In genomic region chr10:45593938-45594275, GRCh38 we compare ENCODE assay signal across 8 cellular contexts.
DNase-seq lines count a peak whose midpoint lies in the region; ATAC-seq, FAIRE-seq and TF ChIP-seq lines count a peak whose summit lies in the region.

No MANE protein-coding gene starts in this region.

- peaks cover 36% of the 10 kb centered on the region for H3K4me1 Mint-ChIP-seq in activated T-cell treated with anti-CD3 and anti-CD28 coated beads, Interleukin-2, amount 50 U/mL, for 72 hours (ENCODE audit: low read depth)
- H3K4me1 Mint-ChIP-seq in type B pancreatic cell (ENCODE audit: unreplicated experiment) = peaks cover 8% of the 10 kb centered on the region

- H3K9me3 ChIP-seq in K562 (replicated peaks; ENCODE audit: control insufficient read depth, insufficient read depth, low read depth, low read length) = peaks cover 4% of the 10 kb centered on the region; the same call in 1 of the 2 replicates
- H3K9me3 ChIP-seq in mesenchymal stem cell (ENCODE audit: control insufficient read depth, low read length) = no peaks in the 10 kb centered on the region

- H3K27ac Mint-ChIP-seq in activated T-cell treated with anti-CD3 and anti-CD28 coated beads, Interleukin-2, amount 50 U/mL, for 72 hours = peak overlapping the region; percentile 47
- H3K27ac Mint-ChIP-seq in type B pancreatic cell = peak overlapping the region; percentile 91

- H3K9ac ChIP-seq in K562 (ENCODE audit: insufficient read depth in 1 of 2, low read depth in 2 of 2, low read length in 2 of 2) = peak overlapping the region; percentile 74 to 93
- H3K9ac ChIP-seq in mesenchymal stem cell (ENCODE audit: low read length) = peak overlapping the region; percentile 95

- H3K4ac ChIP-seq in mesenchymal stem cell (ENCODE audit: low read depth in 1 of 2, low read length in 2 of 2) = peak overlapping the region in 1 of 2 experiments; percentile 87

- no peak overlapping the region for H2BK15ac ChIP-seq in mesenchymal stem cell (ENCODE audit: low read depth, poor library complexity, severe bottlenecking)

- 0% methylated on average over 6 of the region's 6 CpGs for WGBS in K562 (ENCODE audit: insufficient coverage, low coverage, missing lambda C conversion rate)
- WGBS in mesenchymal stem cell = 14% methylated on average over 4 of the region's 6 CpGs

- TF ChIP-seq RAD21 in K562 (CRISPR knock-in tag; conservative IDR thresholded peaks at IDR 0.05 in 1 of 2, IDR thresholded peaks at IDR 0.05 in 1 of 2) = no peak

- no peak overlapping the region for H2BK5ac ChIP-seq in mesenchymal stem cell (ENCODE audit: low read depth, low read length, poor library complexity, severe bottlenecking)

- intact Hi-C loops in K562 (cut with micrococcal nuclease) = loop anchor here (2.0 kb wide), 1 partner anchor 123 kb away; no protein-coding TSS in a partner anchor

- H3K27ac ChIP-seq in K562 (ENCODE audit: extremely low read depth, low read depth, low read length) (peak overlapping the region; percentile 70), mesenchymal stem cell (ENCODE audit: low read length, poor library complexity, severe bottlenecking) (no peak overlapping the region)

- H2BK12ac ChIP-seq in mesenchymal stem cell (ENCODE audit: low read length in 2 of 2) = no peak overlapping the region

- in situ Hi-C loops in K562 (cut with MboI) = no loop called here

- peak overlapping the region; percentile 93 for H4K8ac ChIP-seq in mesenchymal stem cell (ENCODE audit: low read length)

- no peaks in the 10 kb centered on the region for H4K20me1 ChIP-seq in K562 (replicated peaks; ENCODE audit: control insufficient read depth, insufficient read depth, low read length)

- POLR2A ChIA-PET in K562 (lab: Yijun Ruan, JAX) = interaction anchor here (0.8 to 4.2 kb wide), 5 partner anchors 9 to 68 kb away, joined by 3 to 22 read pairs (median 3); no protein-coding TSS in a partner anchor

- no TSS peak for BruUV-seq in K562 (replicated peaks; lab: Mats Ljungman, UMichigan)

- H3K18ac ChIP-seq in mesenchymal stem cell (ENCODE audit: low read depth in 1 of 2, low read length in 2 of 2) = no peak overlapping the region

- FAIRE-seq in K562 (lab: Jason Lieb, UNC) = no peak

- H3K36me3 ChIP-seq in K562 (ENCODE audit: control insufficient read depth, insufficient read depth, low read length) (peaks cover 14% of the 10 kb centered on the region), mesenchymal stem cell (ENCODE audit: control insufficient read depth in 1 of 2, insufficient read depth in 2 of 2, low read depth in 1 of 2, low read length in 2 of 2) (peaks cover 0 to 12% of the 10 kb centered on the region in 2 experiments)

- CTCF ChIA-PET in K562 (lab: Yijun Ruan, JAX; ENCODE audit: low intra/inter-chr PET ratio) = no interaction called here

- peak overlapping the region; percentile 84 for H3K4me2 ChIP-seq in K562 (ENCODE audit: insufficient read depth, low read length)
- H3K4me2 ChIP-seq in mesenchymal stem cell (ENCODE audit: low read length, poor library complexity, severe bottlenecking) = peak overlapping the region; percentile 60

- peak overlapping the region; percentile 57 for H3K4me3 ChIP-seq in K562
- H3K4me3 ChIP-seq in mesenchymal stem cell (ENCODE audit: insufficient read depth in 1 of 2, low read depth in 1 of 2, low read length in 2 of 2) = peak overlapping the region; percentile 93 to 95

- H3K79me2 ChIP-seq in K562 (ENCODE audit: control insufficient read depth, insufficient read depth, low read length) = peaks cover 52% of the 10 kb centered on the region

- H2BK120ac ChIP-seq in mesenchymal stem cell (ENCODE audit: low read depth, low read length) = no peak overlapping the region

- H3K14ac ChIP-seq in mesenchymal stem cell (ENCODE audit: low read length in 2 of 2) = no peak overlapping the region

- H3K9me3 Mint-ChIP-seq in activated T-cell treated with anti-CD3 and anti-CD28 coated beads, Interleukin-2, amount 50 U/mL, for 72 hours = peaks cover 1 to 3% of the 10 kb centered on the region in 2 donors
- no peaks in the 10 kb centered on the region for H3K9me3 Mint-ChIP-seq in type B pancreatic cell

- no peaks in the 10 kb centered on the region for H3K27me3 ChIP-seq in K562 (ENCODE audit: control insufficient read depth in 2 of 2, insufficient read depth in 2 of 2, low read length in 2 of 2)
- peaks cover 0 to 5% of the 10 kb centered on the region in 2 experiments for H3K27me3 ChIP-seq in mesenchymal stem cell (ENCODE audit: control insufficient read depth in 1 of 2, insufficient read depth in 1 of 2, low read length in 2 of 2)

- no peak for ATAC-seq in activated T-cell treated with anti-CD3 and anti-CD28 coated beads, Interleukin-2, amount 50 U/mL, for 72 hours (replicated peaks in 1 of 2)
- ATAC-seq in K562 = no peak; the same call in 2 of the 3 replicates
- ATAC-seq in GM21360 (IDR thresholded peaks at IDR 0.05; ENCODE audit: unreplicated experiment) = no peak
- no peak for ATAC-seq in GM18909 (IDR thresholded peaks at IDR 0.05; ENCODE audit: poor library complexity, unreplicated experiment)

- H3K27me3 Mint-ChIP-seq in activated T-cell treated with anti-CD3 and anti-CD28 coated beads, Interleukin-2, amount 50 U/mL, for 72 hours (ENCODE audit: low read depth) = peaks cover 7% of the 10 kb centered on the region
- H3K27me3 Mint-ChIP-seq in type B pancreatic cell = peaks cover 5% of the 10 kb centered on the region

- peaks cover 3 to 5% of the 10 kb centered on the region in 2 donors for H3K36me3 Mint-ChIP-seq in activated T-cell treated with anti-CD3 and anti-CD28 coated beads, Interleukin-2, amount 50 U/mL, for 72 hours (ENCODE audit: insufficient read depth in 2 of 2)
- H3K36me3 Mint-ChIP-seq in type B pancreatic cell = peaks cover 19% of the 10 kb centered on the region

- H2AFZ ChIP-seq in K562 (ENCODE audit: low read depth, low read length) (peak overlapping the region; percentile 81), mesenchymal stem cell (ENCODE audit: low read depth, low read length) (peak overlapping the region; percentile 97)

- DNase-seq in activated T-cell treated with anti-CD3 and anti-CD28 coated beads, Interleukin-2, amount 50 U/mL, for 72 hours = no peak
- DNase-seq in activated T-cell treated with anti-CD3 and anti-CD28 coated beads, Interleukin-2, amount 50 U/mL, for 48 hours = no peak
- DNase-seq in K562 (ENCODE audit: extremely low read depth in 1 of 4, low spot score in 3 of 4) (no peak), mesenchymal stem cell (no peak), type B pancreatic cell (ENCODE audit: extremely low spot score, unreplicated experiment) (no peak), hepatic stellate cell (ENCODE audit: low spot score) (no peak)

- H3K23ac ChIP-seq in mesenchymal stem cell (ENCODE audit: low read length in 2 of 2) = no peak overlapping the region

- H3K4me1 ChIP-seq in K562 (replicated peaks in 1 of 2; ENCODE audit: control insufficient read depth in 2 of 2, insufficient read depth in 2 of 2, low read length in 2 of 2) (peaks cover 5 to 8% of the 10 kb centered on the region in 2 experiments; a peak in 2 of 5 replicates), mesenchymal stem cell (ENCODE audit: control insufficient read depth, insufficient read depth, low read depth, low read length) (no peaks in the 10 kb centered on the region)

- no peak for TF ChIP-seq EP300 in K562 (IDR thresholded peaks at IDR 0.05; ENCODE audit: low read length)

- no peaks in the 10 kb centered on the region for H3K9me1 ChIP-seq in K562 (ENCODE audit: control insufficient read depth, insufficient read depth, low read length)

- TF ChIP-seq CTCF in K562 (IDR thresholded peaks at IDR 0.05 in 2 of 3, conservative IDR thresholded peaks at IDR 0.05 in 1 of 3; ENCODE audit: insufficient read depth in 2 of 3, low read depth in 1 of 3, low read length in 3 of 3) (no peak), type B pancreatic cell (conservative IDR thresholded peaks at IDR 0.05) (no peak)

- no peak overlapping the region for H4K91ac ChIP-seq in mesenchymal stem cell (ENCODE audit: low read length)

- no peak overlapping the region for H2AK5ac ChIP-seq in mesenchymal stem cell (ENCODE audit: low read length, severe bottlenecking)

- H3K4me3 Mint-ChIP-seq in activated T-cell treated with anti-CD3 and anti-CD28 coated beads, Interleukin-2, amount 50 U/mL, for 72 hours = peak overlapping the region; percentile 69 to 86
- H3K4me3 Mint-ChIP-seq in type B pancreatic cell = peak overlapping the region; percentile 94

- H3K79me1 ChIP-seq in mesenchymal stem cell (replicated peaks; ENCODE audit: low read length, poor library complexity, severe bottlenecking) = peaks cover 13% of the 10 kb centered on the region

- no peak for TF ChIP-seq POLR2A in K562 (conservative IDR thresholded peaks at IDR 0.05)

TF ChIP-seq in K562, 482 proteins besides CTCF, POLR2A, EP300 and RAD21 (continues in another document):
- 0 out of 2 replicates have a peak, but pooled peaks have one; percentile 47 for TF ChIP-seq CHAMP1 (IDR thresholded peaks at IDR 0.05)
- no peak for TF ChIP-seq HLTF (IDR thresholded peaks at IDR 0.05)
- no peak for TF ChIP-seq FUS (optimal IDR thresholded peaks at IDR 0.05; ENCODE audit: low read depth, low read length)
- TF ChIP-seq NFRKB (IDR thresholded peaks at IDR 0.05; ENCODE audit: low read depth) = 0 out of 2 replicates have a peak, but pooled peaks have one; percentile 21
- TF ChIP-seq ZNF778 (CRISPR knock-in tag; IDR thresholded peaks at IDR 0.05) = no peak
- TF ChIP-seq CHD2 (IDR thresholded peaks at IDR 0.05; ENCODE audit: low read depth, low read length) = peak; percentile 56
- 0 out of 2 replicates have a peak, but pooled peaks have one; percentile 19 for TF ChIP-seq NBN (IDR thresholded peaks at IDR 0.05; ENCODE audit: low read depth)
- 0 out of 2 replicates have a peak, but pooled peaks have one; percentile 11 for TF ChIP-seq BRD4 (IDR thresholded peaks at IDR 0.05)
- TF ChIP-seq GTF2E2 (tag; IDR thresholded peaks at IDR 0.05) = 0 out of 2 replicates have a peak, but pooled peaks have one; percentile 8
